ENCODE assay signal across 22 cellular contexts in genomic region chr7:41877118-41877517, GRCh38.
"Had no signal": no experiment of that assay in that cellular context is flagged by ENCODE, and none has a peak within 500 bp of the region (broad histone marks: within the 10 kb centered on the region; RNA-seq: fewer than 3 reads in every experiment).

No MANE protein-coding gene starts in this region.

- H3K36me3 ChIP-seq: prostate gland, tibial artery had no signal

- H3K4me3 ChIP-seq: hepatocyte, prostate gland, tibial artery had no signal

- H3K4me1 ChIP-seq: prostate gland had no signal

- H3K27ac ChIP-seq: hepatocyte, prostate gland, tibial artery had no signal

- H3K4me3 Mint-ChIP-seq: activated CD4-positive, alpha-beta memory T cell treated with anti-CD3 and anti-CD28 coated beads, Interleukin-2, amount 10 ng/mL, durations not matched to agents 7 days and 5 days; activated T-helper 17 cell treated with anti-CD3 and anti-CD28 coated beads, Interleukin-2, amount 50 U/mL, for 72 hours; T-helper 17 cell had no signal

- H3K9me3 Mint-ChIP-seq: activated T-helper 17 cell treated with anti-CD3 and anti-CD28 coated beads, Interleukin-2, amount 50 U/mL, for 72 hours had no signal

- DNase-seq: activated CD4-positive, alpha-beta memory T cell treated with anti-CD3 and anti-CD28 coated beads, Interleukin-2, amount 10 ng/mL, durations not matched to agents 7 days and 5 days; activated CD4-positive, alpha-beta T cell treated with anti-CD3 and anti-CD28 coated beads for 4 hours; activated CD4-positive, CD25-positive, alpha-beta regulatory T cell; activated T-cell treated with anti-CD3 and anti-CD28 coated beads, Interleukin-2, amount 50 U/mL, for 1 hour; central memory CD4-positive, alpha-beta T cell; dermis blood vessel endothelial cell; effector CD8-positive, alpha-beta T cell; glutamatergic neuron; left ventricle myocardium superior; mammary epithelial cell; stimulated activated CD4-positive, alpha-beta T cell treated with anti-CD3 and anti-CD28 coated beads, Interleukin-2, amount 100 ng/mL, for 48 hours; stimulated activated naive CD4-positive, alpha-beta T cell treated with Interleukin-2 at 50 U/mL for 16 hours; T-helper 17 cell; tibial artery had no signal

- H3K27me3 ChIP-seq: hepatocyte, tibial artery had no signal

- H3K9me3 ChIP-seq: prostate gland, tibial artery had no signal

- ATAC-seq: activated naive CD4-positive, alpha-beta T cell treated with anti-CD3 and anti-CD28 coated beads, Interleukin-2, amount 50 U/mL, for 72 hours; activated T-helper 17 cell treated with anti-CD3 and anti-CD28 coated beads, Interleukin-2, amount 50 U/mL, for 72 hours; esophagus mucosa; left ventricle myocardium superior; T-helper 17 cell had no signal

- H3K27ac Mint-ChIP-seq: activated CD4-positive, alpha-beta memory T cell treated with anti-CD3 and anti-CD28 coated beads, Interleukin-2, amount 10 ng/mL, durations not matched to agents 7 days and 5 days; activated naive CD4-positive, alpha-beta T cell treated with anti-CD3 and anti-CD28 coated beads, Interleukin-2, amount 50 U/mL, for 72 hours; activated T-helper 17 cell treated with anti-CD3 and anti-CD28 coated beads, Interleukin-2, amount 50 U/mL, for 72 hours; T-helper 17 cell had no signal

- FAIRE-seq: astrocyte, endothelial cell of umbilical vein, frontal cortex had no signal
